18 cellular contexts compared by ENCODE assay signal in the genomic region with DNA sequence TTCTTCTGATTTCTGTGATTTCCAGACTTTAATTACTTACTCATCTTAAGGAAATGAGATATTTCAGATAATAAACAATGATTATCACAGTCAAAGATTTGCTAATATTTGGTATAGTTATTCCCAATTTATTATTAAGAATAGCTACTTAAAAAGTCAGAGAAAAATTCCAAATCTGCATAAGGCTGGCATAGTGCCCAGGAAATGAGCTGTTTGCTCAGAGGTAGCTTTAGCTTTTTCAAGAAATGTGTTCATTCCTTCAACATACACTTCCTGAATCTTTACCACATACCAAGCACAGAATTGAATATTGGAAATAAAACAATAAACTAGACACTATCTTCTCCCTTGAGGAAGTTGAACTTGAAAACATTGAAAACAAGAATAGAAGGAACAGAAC. TPM values are rescaled to one million over a fixed set of nuclear protein-coding genes. Genes with fewer than 3 reads are reported as not detected.
"Had no signal": no experiment of that assay in that cellular context is flagged by ENCODE, and none has a peak within 500 bp of the region (broad histone marks: within the 10 kb centered on the region; RNA-seq: fewer than 3 reads in every experiment).

No MANE protein-coding gene starts in this region.

- H3K36me3 ChIP-seq: heart left ventricle had no signal

- FAIRE-seq: frontal cortex had no signal

- H3K27me3 ChIP-seq: heart left ventricle, testis had no signal

- H3K4me3 ChIP-seq: heart left ventricle, testis had no signal

- H3K9me3 ChIP-seq: testis had no signal

- DNase-seq: activated CD4-positive, alpha-beta T cell treated with anti-CD3 and anti-CD28 coated beads for 1 hour; activated CD4-positive, alpha-beta T cell treated with anti-CD3 and anti-CD28 coated beads, Interleukin-2, amount 50 U/mL, for 48 hours; activated CD8-positive, alpha-beta memory T cell treated with anti-CD3 and anti-CD28 coated beads, Interleukin-2, amount 10 ng/mL, durations not matched to agents 7 days and 5 days; activated gamma-delta T cell treated with Interleukin-2 at 50 U/mL for 16 hours; activated naive CD8-positive, alpha-beta T cell treated with anti-CD3 and anti-CD28 coated beads for 36 hours; activated T-cell treated with anti-CD3 and anti-CD28 coated beads, Interleukin-2, amount 50 U/mL, for 4 hours; effector memory CD8-positive, alpha-beta T cell; erythroblast; heart left ventricle; islet precursor cell; left ventricle myocardium superior; mesendoderm; stimulated activated CD4-positive, alpha-beta T cell treated with anti-CD3 and anti-CD28 coated beads, Interleukin-4, amount 100 ng/mL, for 4 hours; stimulated activated naive CD8-positive, alpha-beta T cell treated with anti-CD3 and anti-CD28 coated beads, Interleukin-15, amount 100 ng/mL, for 72 hours; T-helper 9 cell; testis had no signal

- H3K4me1 ChIP-seq: heart left ventricle, testis had no signal

- H3K27ac ChIP-seq: heart left ventricle, testis had no signal

RNA-seq across cellular contexts. Expression of gene KCNK1, which starts 44.3 kb away (rescaled TPM):
- total RNA-seq: activated naive CD8-positive, alpha-beta T cell treated with anti-CD3 and anti-CD28 coated beads for 36 hours; osteocyte had no signal
